In genomic region chr16:62010186-62010585, GRCh38 we compare ENCODE assay signal across 28 cellular contexts. TPM values are rescaled to one million over a fixed set of nuclear protein-coding genes. Genes with fewer than 3 reads are reported as not detected.
"Had no signal": no experiment of that assay in that cellular context is flagged by ENCODE, and none has a peak within 500 bp of the region (broad histone marks: within the 10 kb centered on the region; RNA-seq: fewer than 3 reads in every experiment).

No MANE protein-coding gene starts in this region.

- H3K36me3 ChIP-seq: ascending aorta, breast epithelium, cardiac muscle cell, heart left ventricle had no signal

- FAIRE-seq: frontal cortex had no signal

- ATAC-seq: activated naive CD4-positive, alpha-beta T cell treated with anti-CD3 and anti-CD28 coated beads, Interleukin-2, amount 50 U/mL, for 72 hours; activated T-cell treated with anti-CD3 and anti-CD28 coated beads, Interleukin-2, amount 50 U/mL, for 72 hours; esophagus mucosa; heart left ventricle; WTC11 had no signal

- H3K27me3 ChIP-seq: ascending aorta, breast epithelium, cardiac muscle cell, dorsolateral prefrontal cortex, heart left ventricle had no signal

- DNase-seq: activated CD4-positive, alpha-beta memory T cell treated with anti-CD3 and anti-CD28 coated beads, Interleukin-2, amount 10 ng/mL, durations not matched to agents 7 days and 5 days; activated CD4-positive, alpha-beta T cell treated with anti-CD3 and anti-CD28 coated beads for 1 hour; activated CD4-positive, alpha-beta T cell treated with anti-CD3 and anti-CD28 coated beads for 4 hours; activated CD4-positive, alpha-beta T cell treated with anti-CD3 and anti-CD28 coated beads, Interleukin-2, amount 10 ng/mL, durations not matched to agents 7 days and 5 days; activated CD4-positive, alpha-beta T cell treated with anti-CD3 and anti-CD28 coated beads, Interleukin-2, amount 50 U/mL, for 4 hours; activated CD8-positive, alpha-beta memory T cell treated with anti-CD3 and anti-CD28 coated beads, Interleukin-2, amount 50 U/mL, for 48 hours; activated gamma-delta T cell; activated naive CD4-positive, alpha-beta T cell; activated naive CD4-positive, alpha-beta T cell treated with anti-CD3 and anti-CD28 coated beads, Interleukin-2, amount 10 ng/mL, durations not matched to agents 7 days and 5 days; activated naive CD8-positive, alpha-beta T cell treated with anti-CD3 and anti-CD28 coated beads, Interleukin-2, amount 10 ng/mL, durations not matched to agents 7 days and 5 days; activated T-cell treated with anti-CD3 and anti-CD28 coated beads for 4 hours; activated T-cell treated with anti-CD3 and anti-CD28 coated beads, Interleukin-2, amount 50 U/mL, for 24 hours; activated T-cell treated with anti-CD3 and anti-CD28 coated beads, Interleukin-2, amount 50 U/mL, for 72 hours; dorsolateral prefrontal cortex; effector memory CD4-positive, alpha-beta T cell; endodermal cell; foreskin fibroblast; heart left ventricle had no signal

- H3K9me3 ChIP-seq: ascending aorta, breast epithelium, heart left ventricle had no signal

- H3K27ac ChIP-seq: ascending aorta, breast epithelium, cardiac muscle cell, coronary artery, heart left ventricle, VCaP had no signal

- H3K4me1 ChIP-seq: breast epithelium, heart left ventricle had no signal

- H3K4me3 ChIP-seq: ascending aorta, breast epithelium, cardiac muscle cell, coronary artery, dorsolateral prefrontal cortex, heart left ventricle had no signal

RNA-seq across cellular contexts. Expression of gene CDH8, which starts 26.1 kb away (rescaled TPM):
- total RNA-seq: activated CD4-positive, alpha-beta memory T cell treated with anti-CD3 and anti-CD28 coated beads, Interleukin-2, amount 10 ng/mL, durations not matched to agents 7 days and 5 days; activated CD4-positive, alpha-beta T cell treated with anti-CD3 and anti-CD28 coated beads, Interleukin-2, amount 10 ng/mL, durations not matched to agents 7 days and 5 days; activated naive CD4-positive, alpha-beta T cell treated with anti-CD3 and anti-CD28 coated beads, Interleukin-2, amount 50 U/mL, for 72 hours; activated T-cell treated with anti-CD3 and anti-CD28 coated beads, Interleukin-2, amount 50 U/mL, for 72 hours; ascending aorta; T-helper 1 cell treated with Interleukin-12 subunit alpha and Interleukin-12 subunit beta and Interleukin-4 antibody, amounts not matched to agents 30 ng/mL and 1 ng/mL, for 36 hours had no signal
